8 cellular contexts compared by ENCODE assay signal in the genomic region with DNA sequence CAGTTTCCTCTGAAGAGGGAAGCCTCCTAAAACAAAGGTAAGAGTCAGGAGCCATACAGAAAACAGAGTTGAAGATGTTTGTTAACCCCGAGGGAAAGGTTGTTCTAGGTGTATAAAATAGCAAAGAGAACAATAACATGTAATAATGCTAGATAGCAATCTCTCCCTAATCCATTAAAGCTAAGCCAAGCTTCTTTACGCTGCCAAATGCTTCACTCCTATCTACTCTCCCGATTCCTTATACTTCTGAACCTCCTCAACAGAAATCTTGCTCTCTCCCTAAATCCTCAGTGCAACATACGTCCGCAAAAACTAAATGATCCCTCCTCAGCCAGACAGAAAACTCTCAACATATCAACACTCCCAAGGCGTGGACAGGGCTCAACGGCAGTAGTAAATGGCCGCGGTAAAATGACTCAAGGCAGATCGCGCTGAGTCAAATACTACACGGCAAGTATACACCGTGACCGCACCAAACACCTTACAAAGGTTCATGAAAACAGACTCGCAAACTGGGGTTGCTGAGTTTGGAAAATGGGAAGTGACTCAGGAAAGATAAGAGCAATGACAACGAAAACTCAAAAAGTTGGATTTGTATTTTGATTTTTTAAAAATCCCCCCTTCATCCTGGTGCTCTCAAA. TPM values are rescaled to one million over a fixed set of nuclear protein-coding genes. Genes with fewer than 3 reads are reported as not detected.
DNase-seq lines count a peak whose midpoint lies in the region; ATAC-seq and TF ChIP-seq lines count a peak whose summit lies in the region.

No MANE protein-coding gene starts in this region.

- no peaks in the 10 kb centered on the region for H3K27me3 ChIP-seq in fibroblast of lung (ENCODE audit: control insufficient read depth, insufficient read depth, low read length)

- H3K79me2 ChIP-seq in fibroblast of lung (ENCODE audit: control insufficient read depth, insufficient read depth, low read length), result peaks cover 22% of the 10 kb centered on the region

- H3K36me3 Mint-ChIP-seq in activated T-cell treated with anti-CD3 and anti-CD28 coated beads, Interleukin-2, amount 50 U/mL, for 72 hours (ENCODE audit: insufficient read depth in 2 of 2), result peaks cover 32 to 59% of the 10 kb centered on the region in 2 donors
- peaks cover 45% of the 10 kb centered on the region for H3K36me3 Mint-ChIP-seq in natural killer cell treated with Interleukin-12 subunit alpha and Interleukin-12 subunit beta and Interleukin-15 and Interleukin-18, amount 100 ng/mL, for 72 hours

- H3K4me2 ChIP-seq in fibroblast of lung (ENCODE audit: extremely low read depth, insufficient read depth, low read length), result peak overlapping the region; percentile 86

- no peaks in the 10 kb centered on the region for H3K4me1 ChIP-seq in fibroblast of lung (ENCODE audit: control insufficient read depth, extremely low read depth, insufficient read depth, low read length)

- TF ChIP-seq CTCF in AG09319 (IDR thresholded peaks at IDR 0.05; ENCODE audit: low read depth, low read length) (no peak), fibroblast of lung (conservative IDR thresholded peaks at IDR 0.05 in 1 of 2, IDR thresholded peaks at IDR 0.05 in 1 of 2; ENCODE audit: low read depth in 1 of 2, low read length in 2 of 2) (no peak)

- ATAC-seq in GM18909 (IDR thresholded peaks at IDR 0.05; ENCODE audit: poor library complexity, unreplicated experiment) (peak; percentile 50), HG03159 (IDR thresholded peaks at IDR 0.05; ENCODE audit: unreplicated experiment) (peak; percentile 44)
- ATAC-seq in activated T-cell treated with anti-CD3 and anti-CD28 coated beads, Interleukin-2, amount 50 U/mL, for 72 hours (replicated peaks in 1 of 2), result peak; percentile 69 to 74
- ATAC-seq in natural killer cell treated with Interleukin-12 subunit alpha and Interleukin-12 subunit beta and Interleukin-15 and Interleukin-18, amount 100 ng/mL, for 72 hours, result peak; percentile 60 to 75

- H2AFZ ChIP-seq in fibroblast of lung (ENCODE audit: low read length), result peak overlapping the region; percentile 32

- no peaks in the 10 kb centered on the region for H3K9me3 ChIP-seq in fibroblast of lung (ENCODE audit: control insufficient read depth, insufficient read depth, low read depth, low read length)

- H3K4me3 ChIP-seq in fibroblast of lung (replicated peaks in 1 of 4; ENCODE audit: control extremely low read depth in 1 of 4, insufficient read depth in 1 of 4, low read depth in 3 of 4, low read length in 4 of 4), result peak overlapping the region; percentile 50 to 97 (median 68)

- H3K36me3 ChIP-seq in fibroblast of lung (ENCODE audit: control insufficient read depth, insufficient read depth, low read length), result no peaks in the 10 kb centered on the region

- H4K20me1 ChIP-seq in fibroblast of lung (ENCODE audit: control insufficient read depth, extremely low read depth, insufficient read depth, low read length), result no peaks in the 10 kb centered on the region

- no peaks in the 10 kb centered on the region for H3K27me3 Mint-ChIP-seq in activated T-cell treated with anti-CD3 and anti-CD28 coated beads, Interleukin-2, amount 50 U/mL, for 72 hours (ENCODE audit: low read depth)
- no peaks in the 10 kb centered on the region for H3K27me3 Mint-ChIP-seq in natural killer cell treated with Interleukin-12 subunit alpha and Interleukin-12 subunit beta and Interleukin-15 and Interleukin-18, amount 100 ng/mL, for 72 hours

- H3K27ac ChIP-seq in fibroblast of lung (ENCODE audit: insufficient read depth, low read length), result peak overlapping the region; percentile 89

- peak; percentile 7 for DNase-seq in AG09319 (ENCODE audit: extremely low read depth, low read depth)
- DNase-seq in NOMO-1 treated with DMSO at 0.1 percent for 48 hours (lab: John Stamatoyannopoulos, UW; ENCODE audit: unreplicated experiment), result peak; percentile 58
- peak; percentile 74 to 78 for DNase-seq in activated T-cell treated with anti-CD3 and anti-CD28 coated beads, Interleukin-2, amount 50 U/mL, for 72 hours
- DNase-seq in fibroblast of lung (ENCODE audit: low read depth in 2 of 2), result peak; percentile 68 to 76
- DNase-seq in natural killer cell treated with Interleukin-12 subunit alpha and Interleukin-12 subunit beta and Interleukin-15 and Interleukin-18, amount 100 ng/mL, for 72 hours (ENCODE audit: low spot score), result no peak
- DNase-seq in superior temporal gyrus (ENCODE audit: extremely low spot score), result peak; percentile 72

- peak overlapping the region; percentile 90 to 92 for H3K4me3 Mint-ChIP-seq in activated T-cell treated with anti-CD3 and anti-CD28 coated beads, Interleukin-2, amount 50 U/mL, for 72 hours
- peak overlapping the region; percentile 92 for H3K4me3 Mint-ChIP-seq in natural killer cell treated with Interleukin-12 subunit alpha and Interleukin-12 subunit beta and Interleukin-15 and Interleukin-18, amount 100 ng/mL, for 72 hours

- peak overlapping the region; percentile 82 for H3K9ac ChIP-seq in fibroblast of lung (ENCODE audit: insufficient read depth, low read length)

- peaks cover 82% of the 10 kb centered on the region for H3K4me1 Mint-ChIP-seq in activated T-cell treated with anti-CD3 and anti-CD28 coated beads, Interleukin-2, amount 50 U/mL, for 72 hours (ENCODE audit: low read depth)
- H3K4me1 Mint-ChIP-seq in natural killer cell treated with Interleukin-12 subunit alpha and Interleukin-12 subunit beta and Interleukin-15 and Interleukin-18, amount 100 ng/mL, for 72 hours (ENCODE audit: low read depth in 2 of 2), result peaks cover 54 to 72% of the 10 kb centered on the region in 2 donors

- H3K9me3 Mint-ChIP-seq in activated T-cell treated with anti-CD3 and anti-CD28 coated beads, Interleukin-2, amount 50 U/mL, for 72 hours, result peaks cover 0 to 2% of the 10 kb centered on the region in 2 donors
- no peaks in the 10 kb centered on the region for H3K9me3 Mint-ChIP-seq in natural killer cell treated with Interleukin-12 subunit alpha and Interleukin-12 subunit beta and Interleukin-15 and Interleukin-18, amount 100 ng/mL, for 72 hours

- H3K27ac Mint-ChIP-seq in activated T-cell treated with anti-CD3 and anti-CD28 coated beads, Interleukin-2, amount 50 U/mL, for 72 hours, result peak overlapping the region; percentile 88
- peak overlapping the region; percentile 80 to 81 for H3K27ac Mint-ChIP-seq in natural killer cell treated with Interleukin-12 subunit alpha and Interleukin-12 subunit beta and Interleukin-15 and Interleukin-18, amount 100 ng/mL, for 72 hours

RNA-seq across cellular contexts. Expression of a gene that starts 0.7 kb away (rescaled TPM):
- 100 to 1,000 TPM; 284 to 361 TPM for total RNA-seq in activated T-cell treated with anti-CD3 and anti-CD28 coated beads, Interleukin-2, amount 50 U/mL, for 72 hours
- total RNA-seq in fibroblast of lung, result 71.4 and 76.8 TPM in 2 replicates
- polyA plus RNA-seq in fibroblast of lung, result 71.3 and 127 TPM in 2 replicates
- polyA plus RNA-seq in fibroblast of lung (2012), result 23.8 and 43.7 TPM in 2 replicates
- polyA minus RNA-seq in fibroblast of lung (ENCODE audit: low replicate concordance), result 16.5 and 56.6 TPM in 2 replicates
- total RNA-seq in natural killer cell treated with Interleukin-12 subunit alpha and Interleukin-12 subunit beta and Interleukin-15 and Interleukin-18, amount 100 ng/mL, for 72 hours, result 100 to 1,000 TPM; 352 to 548 TPM

RNA-seq across cellular contexts. Expression of a gene that starts 9.8 kb away (rescaled TPM):
- 10 to 100 TPM in 1 of 2 donors, 1 to 10 TPM in 1; 4.6 to 24.0 TPM for total RNA-seq in activated T-cell treated with anti-CD3 and anti-CD28 coated beads, Interleukin-2, amount 50 U/mL, for 72 hours
- total RNA-seq in fibroblast of lung, result under 0.01 TPM in 1 of 2 replicates, not detected in the other
- polyA plus RNA-seq in fibroblast of lung, result not detected in 2 replicates
- polyA plus RNA-seq in fibroblast of lung (2012), result not detected in 2 replicates
- not detected in 2 replicates for polyA minus RNA-seq in fibroblast of lung (ENCODE audit: low replicate concordance)
- 10 to 100 TPM in 1 of 2 donors, 1 to 10 TPM in 1; 1.4 to 13.2 TPM for total RNA-seq in natural killer cell treated with Interleukin-12 subunit alpha and Interleukin-12 subunit beta and Interleukin-15 and Interleukin-18, amount 100 ng/mL, for 72 hours

RNA-seq across cellular contexts. Expression of a gene that starts 24.5 kb away (rescaled TPM):
- total RNA-seq in activated T-cell treated with anti-CD3 and anti-CD28 coated beads, Interleukin-2, amount 50 U/mL, for 72 hours, result not detected
- not detected in 2 replicates for total RNA-seq in fibroblast of lung
- polyA plus RNA-seq in fibroblast of lung, result not detected in 2 replicates
- polyA plus RNA-seq in fibroblast of lung (2012), result not detected in 2 replicates
- polyA minus RNA-seq in fibroblast of lung (ENCODE audit: low replicate concordance), result not detected in 2 replicates
- not detected for total RNA-seq in natural killer cell treated with Interleukin-12 subunit alpha and Interleukin-12 subunit beta and Interleukin-15 and Interleukin-18, amount 100 ng/mL, for 72 hours

RNA-seq across cellular contexts. Expression of a gene that starts 59.0 kb away (rescaled TPM):
- total RNA-seq in activated T-cell treated with anti-CD3 and anti-CD28 coated beads, Interleukin-2, amount 50 U/mL, for 72 hours, result not detected
- not detected in 2 replicates for total RNA-seq in fibroblast of lung
- polyA plus RNA-seq in fibroblast of lung, result not detected in 2 replicates
- polyA plus RNA-seq in fibroblast of lung (2012), result not detected in 2 replicates
- not detected in 2 replicates for polyA minus RNA-seq in fibroblast of lung (ENCODE audit: low replicate concordance)
- total RNA-seq in natural killer cell treated with Interleukin-12 subunit alpha and Interleukin-12 subunit beta and Interleukin-15 and Interleukin-18, amount 100 ng/mL, for 72 hours, result not detected
